15 cellular contexts compared by ENCODE assay signal in genomic region chrX:150847088-150847487, GRCh38.
"Had no signal": no experiment of that assay in that cellular context is flagged by ENCODE, and none has a peak within 500 bp of the region (broad histone marks: within the 10 kb centered on the region; RNA-seq: fewer than 3 reads in every experiment).

No MANE protein-coding gene starts in this region.

- H3K9ac ChIP-seq: parathyroid adenoma had no signal

- H3K27me3 Mint-ChIP-seq: activated B cell treated with CpG ODN at 0.5 μM for 24 hours; activated CD4-positive, alpha-beta T cell treated with anti-CD3 and anti-CD28 coated beads, Interleukin-2, amount 10 ng/mL, durations not matched to agents 24 days and 14 days; activated naive CD8-positive, alpha-beta T cell treated with anti-CD3 and anti-CD28 coated beads, Interleukin-2, amount 10 ng/mL, durations not matched to agents 7 days and 5 days; naive B cell had no signal

- H3K9me3 ChIP-seq: neutrophil had no signal

- H3K4me3 Mint-ChIP-seq: activated B cell treated with CpG ODN at 0.5 μM for 24 hours; activated CD4-positive, alpha-beta T cell treated with anti-CD3 and anti-CD28 coated beads, Interleukin-2, amount 10 ng/mL, durations not matched to agents 24 days and 14 days; activated naive CD8-positive, alpha-beta T cell treated with anti-CD3 and anti-CD28 coated beads, Interleukin-2, amount 10 ng/mL, durations not matched to agents 7 days and 5 days; naive B cell had no signal

- H3K9me3 Mint-ChIP-seq: activated B cell treated with CpG ODN at 0.5 μM for 24 hours; activated CD4-positive, alpha-beta T cell treated with anti-CD3 and anti-CD28 coated beads, Interleukin-2, amount 10 ng/mL, durations not matched to agents 24 days and 14 days; activated naive CD8-positive, alpha-beta T cell treated with anti-CD3 and anti-CD28 coated beads, Interleukin-2, amount 10 ng/mL, durations not matched to agents 7 days and 5 days; naive B cell had no signal

- H2AFZ ChIP-seq: parathyroid adenoma had no signal

- H3K27me3 ChIP-seq: brain microvascular endothelial cell, neutrophil had no signal

- H3K36me3 ChIP-seq: brain microvascular endothelial cell, neutrophil had no signal

- DNase-seq: activated B cell treated with CpG ODN at 0.5 μM for 24 hours; activated CD4-positive, alpha-beta T cell treated with anti-CD3 and anti-CD28 coated beads, Interleukin-2, amount 10 ng/mL, durations not matched to agents 24 days and 14 days; activated CD8-positive, alpha-beta memory T cell treated with anti-CD3 and anti-CD28 coated beads, Interleukin-2, amount 50 U/mL, for 48 hours; activated gamma-delta T cell treated with Interleukin-2 at 50 U/mL for 16 hours; activated naive CD8-positive, alpha-beta T cell treated with anti-CD3 and anti-CD28 coated beads, Interleukin-2, amount 10 ng/mL, durations not matched to agents 7 days and 5 days; brain microvascular endothelial cell; cortex of kidney; effector CD8-positive, alpha-beta T cell; erythroblast; left cardiac atrium; naive B cell; stimulated activated naive CD4-positive, alpha-beta T cell; SW 1271 had no signal

- H3K27ac Mint-ChIP-seq: activated B cell treated with CpG ODN at 0.5 μM for 24 hours; activated CD4-positive, alpha-beta T cell treated with anti-CD3 and anti-CD28 coated beads, Interleukin-2, amount 10 ng/mL, durations not matched to agents 24 days and 14 days; activated naive CD8-positive, alpha-beta T cell treated with anti-CD3 and anti-CD28 coated beads, Interleukin-2, amount 10 ng/mL, durations not matched to agents 7 days and 5 days had no signal

- H3K27ac ChIP-seq: brain microvascular endothelial cell, neutrophil, parathyroid adenoma had no signal
